ENCODE assay signal across 12 cellular contexts in genomic region chr12:8699714-8700113, GRCh38. TPM values are rescaled to one million over a fixed set of nuclear protein-coding genes. Genes with fewer than 3 reads are reported as not detected.
A peak's percentile ranks its signal among the peaks of the same experiment; 100 is the strongest.
DNase-seq lines count a peak whose midpoint lies in the region; ATAC-seq and TF ChIP-seq lines count a peak whose summit lies in the region.
"Had no signal": no experiment of that assay in that cellular context is flagged by ENCODE, and none has a peak within 500 bp of the region (broad histone marks: within the 10 kb centered on the region; RNA-seq: fewer than 3 reads in every experiment).

No MANE protein-coding gene starts in this region.

- whole genome bisulfite sequencing in HUES64 = 0% methylated on average over 1 of the region's 4 CpGs

- ATAC-seq in central memory CD8-positive, alpha-beta T cell (replicated peaks; ENCODE audit: extremely low read depth, poor library complexity, severe bottlenecking) = no peak
- ATAC-seq in natural killer cell treated with Interleukin-12 subunit alpha and Interleukin-12 subunit beta and Interleukin-15 and Interleukin-18, amount 100 ng/mL, for 72 hours = no peak
- ATAC-seq in foreskin keratinocyte = no peak

- no peak for DNase-seq in central memory CD8-positive, alpha-beta T cell (ENCODE audit: low spot score in 2 of 2)
- no peak for DNase-seq in natural killer cell treated with Interleukin-12 subunit alpha and Interleukin-12 subunit beta and Interleukin-15 and Interleukin-18, amount 100 ng/mL, for 72 hours (ENCODE audit: low spot score)
- DNase-seq in foreskin keratinocyte = no peak
- no peak for DNase-seq in globus pallidus (ENCODE audit: low spot score)
- DNase-seq in NCI-H1092 (lab: John Stamatoyannopoulos, UW) = no peak
- no peak for DNase-seq in stimulated activated naive CD4-positive, alpha-beta T cell treated with Interleukin-2 at 50 U/mL for 16 hours (lab: John Stamatoyannopoulos, UW)
- DNase-seq: brain microvascular endothelial cell, kidney, NCI-H187 had no signal

- H3K4me1 Mint-ChIP-seq in central memory CD8-positive, alpha-beta T cell = peaks cover 27% of the 10 kb centered on the region
- peaks cover 11 to 19% of the 10 kb centered on the region in 2 donors for H3K4me1 Mint-ChIP-seq in natural killer cell treated with Interleukin-12 subunit alpha and Interleukin-12 subunit beta and Interleukin-15 and Interleukin-18, amount 100 ng/mL, for 72 hours (ENCODE audit: low read depth in 2 of 2)

- H3K36me3 Mint-ChIP-seq in central memory CD8-positive, alpha-beta T cell (ENCODE audit: insufficient read depth) = peaks cover 12% of the 10 kb centered on the region
- H3K36me3 Mint-ChIP-seq in natural killer cell treated with Interleukin-12 subunit alpha and Interleukin-12 subunit beta and Interleukin-15 and Interleukin-18, amount 100 ng/mL, for 72 hours = no peaks in the 10 kb centered on the region

- H3K27ac Mint-ChIP-seq in central memory CD8-positive, alpha-beta T cell (ENCODE audit: low read depth) = no peak overlapping the region
- H3K27ac Mint-ChIP-seq in natural killer cell treated with Interleukin-12 subunit alpha and Interleukin-12 subunit beta and Interleukin-15 and Interleukin-18, amount 100 ng/mL, for 72 hours = peak overlapping the region in 1 of 2 donors; percentile 38

- TF ChIP-seq CTCF in foreskin keratinocyte (conservative IDR thresholded peaks at IDR 0.05) = no peak

- H3K9me3 ChIP-seq in BLaER1 treated with 17β-estradiol and CSF1 and Interleukin-3, amounts not matched to agents 10 nM and 100 nM (replicated peaks in 1 of 11) = no peaks in the 10 kb centered on the region
- H3K9me3 ChIP-seq in HUES64 (ENCODE audit: insufficient read depth, low read depth, low read length) = no peaks in the 10 kb centered on the region

- no peaks in the 10 kb centered on the region for H3K9me3 Mint-ChIP-seq in central memory CD8-positive, alpha-beta T cell
- H3K9me3 Mint-ChIP-seq in natural killer cell treated with Interleukin-12 subunit alpha and Interleukin-12 subunit beta and Interleukin-15 and Interleukin-18, amount 100 ng/mL, for 72 hours = no peaks in the 10 kb centered on the region

- H3K4me3 ChIP-seq in BLaER1 treated with 17β-estradiol and CSF1 and Interleukin-3, amounts not matched to agents 10 nM and 100 nM = peak overlapping the region; percentile 4 to 91 (median 34); a peak in 13 of 20 replicates
- peak overlapping the region; percentile 96 for H3K4me3 ChIP-seq in HUES64 (ENCODE audit: low read length)

- H3K27me3 ChIP-seq in BLaER1 treated with 17β-estradiol and CSF1 and Interleukin-3, amounts not matched to agents 10 nM and 100 nM = no peaks in the 10 kb centered on the region
- H3K27me3 ChIP-seq in HUES64 (ENCODE audit: insufficient read depth, low read length) = no peaks in the 10 kb centered on the region
- no peaks in the 10 kb centered on the region for H3K27me3 ChIP-seq in foreskin keratinocyte
- H3K27me3 ChIP-seq: brain microvascular endothelial cell had no signal

- peak overlapping the region in 3 of 11 experiments; percentile 1 to 24 (median 23); a peak in 3 of 22 replicates for H3K27ac ChIP-seq in BLaER1 treated with 17β-estradiol and CSF1 and Interleukin-3, amounts not matched to agents 10 nM and 100 nM
- H3K27ac ChIP-seq in HUES64 (ENCODE audit: low read depth, low read length) (no peak overlapping the region; the same call in 1 of the 2 replicates), foreskin keratinocyte (no peak overlapping the region)
- H3K27ac ChIP-seq: brain microvascular endothelial cell had no signal

- H3K27me3 Mint-ChIP-seq in central memory CD8-positive, alpha-beta T cell = no peaks in the 10 kb centered on the region
- H3K27me3 Mint-ChIP-seq in natural killer cell treated with Interleukin-12 subunit alpha and Interleukin-12 subunit beta and Interleukin-15 and Interleukin-18, amount 100 ng/mL, for 72 hours = peaks cover 3 to 17% of the 10 kb centered on the region in 2 donors

- H3K4me3 Mint-ChIP-seq in central memory CD8-positive, alpha-beta T cell = peak overlapping the region; percentile 50
- H3K4me3 Mint-ChIP-seq in natural killer cell treated with Interleukin-12 subunit alpha and Interleukin-12 subunit beta and Interleukin-15 and Interleukin-18, amount 100 ng/mL, for 72 hours = peak overlapping the region; percentile 72

- peak overlapping the region in 10 of 11 experiments; percentile 29 to 71 (median 56); a peak in 16 of 22 replicates for H3K9ac ChIP-seq in BLaER1 treated with 17β-estradiol and CSF1 and Interleukin-3, amounts not matched to agents 10 nM and 100 nM
- H3K9ac ChIP-seq in HUES64 (ENCODE audit: low read depth, low read length) = 0 out of 2 replicates have a peak overlapping the region, but pooled peaks have one; percentile 1

- peaks cover 0 to 10% (median 3%) of the 10 kb centered on the region in 11 experiments; a peak in 7 of 22 replicates for H3K36me3 ChIP-seq in BLaER1 treated with 17β-estradiol and CSF1 and Interleukin-3, amounts not matched to agents 10 nM and 100 nM
- H3K36me3 ChIP-seq in HUES64 (ENCODE audit: insufficient read depth, low read length) = peaks cover 15% of the 10 kb centered on the region
- H3K36me3 ChIP-seq: brain microvascular endothelial cell had no signal

- H4K20me1 ChIP-seq in BLaER1 treated with 17β-estradiol and CSF1 and Interleukin-3, amounts not matched to agents 10 nM and 100 nM = peaks cover 12 to 60% (median 38%) of the 10 kb centered on the region in 11 experiments; a peak in 17 of 22 replicates

- H3K4me1 ChIP-seq in BLaER1 treated with 17β-estradiol and CSF1 and Interleukin-3, amounts not matched to agents 10 nM and 100 nM = peaks cover 39 to 58% (median 50%) of the 10 kb centered on the region in 10 experiments
- H3K4me1 ChIP-seq in HUES64 (ENCODE audit: insufficient read depth, low read length) (peaks cover 36% of the 10 kb centered on the region), foreskin keratinocyte (no peaks in the 10 kb centered on the region)

- H3K4me2 ChIP-seq in BLaER1 treated with 17β-estradiol and CSF1 and Interleukin-3, amounts not matched to agents 10 nM and 100 nM = peak overlapping the region; percentile 66 to 95 (median 84)

RNA-seq across cellular contexts. Expression of gene RIMKLB, which starts 1.9 kb away (rescaled TPM):
- 45.0 TPM for polyA plus RNA-seq in HUES64 (2013, experiment 1 of 2)
- polyA plus RNA-seq in HUES64 (2013, experiment 2 of 2) = 47.2 TPM
- 1 to 10 TPM; 2.3 to 5.5 TPM for total RNA-seq in natural killer cell treated with Interleukin-12 subunit alpha and Interleukin-12 subunit beta and Interleukin-15 and Interleukin-18, amount 100 ng/mL, for 72 hours
- 35.5 and 39.8 TPM in 2 replicates for total RNA-seq in foreskin keratinocyte
- 12.5 and 15.6 TPM in 2 replicates for polyA plus RNA-seq in foreskin keratinocyte

RNA-seq across cellular contexts. Expression of gene MFAP5, which starts 37.1 kb away (rescaled TPM):
- polyA plus RNA-seq in HUES64 (2013, experiment 1 of 2) = 0.85 TPM
- polyA plus RNA-seq in HUES64 (2013, experiment 2 of 2) = 1.1 TPM
- total RNA-seq in natural killer cell treated with Interleukin-12 subunit alpha and Interleukin-12 subunit beta and Interleukin-15 and Interleukin-18, amount 100 ng/mL, for 72 hours = not detected
- total RNA-seq in foreskin keratinocyte = 158 and 191 TPM in 2 replicates
- polyA plus RNA-seq in foreskin keratinocyte = 233 and 246 TPM in 2 replicates
- total RNA-seq: T-helper 1 cell treated with Interleukin-12 subunit alpha and Interleukin-12 subunit beta and Interleukin-4 antibody, amounts not matched to agents 30 ng/mL and 1 ng/mL, for 36 hours had no signal

Comparison
In these comparisons a context has a peak if more than half of its experiments do, and no peak if none do; other contexts are left out.
1. RNA of gene MFAP5, which starts 37.1 kb away (total RNA-seq): 158 to 191 TPM in foreskin keratinocyte; not detected in natural killer cell treated with Interleukin-12 subunit alpha and Interleukin-12 subunit beta and Interleukin-15 and Interleukin-18, amount 100 ng/mL, for 72 hours; every median in the first group is over 100 times any median in the second.